In genomic region chr3:71688121-71688520, GRCh38 we compare ENCODE assay signal across 1 cellular context.
TF ChIP-seq lines count a peak whose summit lies in the region.

No MANE protein-coding gene starts in this region.

TF ChIP-seq in IMR-90, 13 proteins besides CTCF, POLR2A, EP300 and RAD21:
- TF ChIP-seq CEBPB (IDR thresholded peaks at IDR 0.05; ENCODE audit: low read depth, low read length) (no peak), CHD1 (IDR thresholded peaks at IDR 0.05; ENCODE audit: low read depth, low read length) (no peak), USF2 (IDR thresholded peaks at IDR 0.05; ENCODE audit: low read depth, low read length) (no peak), BHLHE40 (IDR thresholded peaks at IDR 0.05; ENCODE audit: low read depth, low read length) (no peak), RCOR1 (IDR thresholded peaks at IDR 0.05; ENCODE audit: insufficient replicate concordance, low read length) (no peak), MAZ (IDR thresholded peaks at IDR 0.05; ENCODE audit: borderline replicate concordance, low read depth, low read length) (no peak), MXI1 (IDR thresholded peaks at IDR 0.05; ENCODE audit: borderline replicate concordance, low read depth, low read length) (no peak), FOS (IDR thresholded peaks at IDR 0.05; ENCODE audit: low read depth, low read length) (no peak), NFE2L2 (IDR thresholded peaks at IDR 0.05; ENCODE audit: low read depth, low read length) (no peak), ELK1 (IDR thresholded peaks at IDR 0.05; ENCODE audit: borderline replicate concordance, low read depth, low read length) (no peak), MAFK (IDR thresholded peaks at IDR 0.05; ENCODE audit: low read depth, low read length) (no peak)
